In the genomic region with DNA sequence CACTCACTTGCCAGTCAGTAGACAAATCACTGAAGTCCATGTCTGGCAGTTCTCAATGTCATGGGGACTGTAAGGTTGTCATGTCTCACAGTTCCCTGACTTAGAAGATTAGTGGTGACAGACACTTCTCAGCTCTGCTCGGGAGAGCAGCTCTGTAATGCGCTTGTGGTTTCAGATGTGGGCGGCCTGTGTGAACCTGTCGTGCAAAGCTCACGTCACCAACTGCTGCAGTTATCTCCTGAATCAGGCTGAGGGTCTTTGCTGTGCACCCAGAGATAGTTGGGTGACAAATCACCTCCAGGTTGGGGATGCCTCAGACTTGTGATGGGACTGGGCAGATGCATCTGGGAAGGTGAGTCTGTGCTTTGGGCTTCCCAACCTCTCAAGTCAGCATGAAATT, we compare ENCODE assay signal across 10 cellular contexts. TPM values are rescaled to one million over a fixed set of nuclear protein-coding genes. Genes with fewer than 3 reads are reported as not detected.
DNase-seq lines count a peak whose midpoint lies in the region; ATAC-seq and TF ChIP-seq lines count a peak whose summit lies in the region.
"Had no signal": no experiment of that assay in that cellular context is flagged by ENCODE, and none has a peak within 500 bp of the region (broad histone marks: within the 10 kb centered on the region; RNA-seq: fewer than 3 reads in every experiment).

A gene with protein sequence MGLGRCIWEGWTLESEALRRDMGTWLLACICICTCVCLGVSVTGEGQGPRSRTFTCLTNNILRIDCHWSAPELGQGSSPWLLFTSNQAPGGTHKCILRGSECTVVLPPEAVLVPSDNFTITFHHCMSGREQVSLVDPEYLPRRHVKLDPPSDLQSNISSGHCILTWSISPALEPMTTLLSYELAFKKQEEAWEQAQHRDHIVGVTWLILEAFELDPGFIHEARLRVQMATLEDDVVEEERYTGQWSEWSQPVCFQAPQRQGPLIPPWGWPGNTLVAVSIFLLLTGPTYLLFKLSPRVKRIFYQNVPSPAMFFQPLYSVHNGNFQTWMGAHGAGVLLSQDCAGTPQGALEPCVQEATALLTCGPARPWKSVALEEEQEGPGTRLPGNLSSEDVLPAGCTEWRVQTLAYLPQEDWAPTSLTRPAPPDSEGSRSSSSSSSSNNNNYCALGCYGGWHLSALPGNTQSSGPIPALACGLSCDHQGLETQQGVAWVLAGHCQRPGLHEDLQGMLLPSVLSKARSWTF (plus strand): TSS at position 261 of the 400 bp plus-strand sequence. CDS start 64 bp downstream, at position 325.

- ATAC-seq in GM21423 (IDR thresholded peaks at IDR 0.05; ENCODE audit: unreplicated experiment): peak; percentile 79
- ATAC-seq in activated naive CD4-positive, alpha-beta T cell treated with anti-CD3 and anti-CD28 coated beads, Interleukin-2, amount 50 U/mL, for 72 hours: peak; percentile 87 to 90
- ATAC-seq in stimulated activated memory B cell treated with anti-CD40 and anti-IgM and Interleukin-4, amounts not matched to agents 10 μg/mL and 1 μg/mL and 100 μg/mL, for 72 hours: peak; percentile 57
- ATAC-seq: left lobe of liver had no signal

- H3K9me3 ChIP-seq in SK-N-SH: no peaks in the 10 kb centered on the region
- H3K9me3 ChIP-seq: ascending aorta had no signal

- H3F3A ChIP-seq in SK-N-SH (replicated peaks; ENCODE audit: insufficient read depth): no peaks in the 10 kb centered on the region

- no peak within 1 kb of the TSS for H2AFZ ChIP-seq in SK-N-SH (ENCODE audit: low read depth)

- no peaks in the 10 kb centered on the region for H3K9me2 ChIP-seq in SK-N-SH

- no peak within 1 kb of the TSS for H3K9ac ChIP-seq in SK-N-SH

- DNase-seq in HL-60 (ENCODE audit: low read depth in 1 of 2, low spot score in 1 of 2) (peak in 1 of 2 experiments; percentile 46), mesothelial cell of epicardium (ENCODE audit: low spot score in 2 of 2, unreplicated experiment in 2 of 2) (no peak), SK-N-SH (no peak), 8988T (no peak), SW 1271 (lab: John Stamatoyannopoulos, UW) (no peak)
- peak in 1 of 2 donors; percentile 14 for DNase-seq in activated naive CD4-positive, alpha-beta T cell treated with anti-CD3 and anti-CD28 coated beads, Interleukin-2, amount 50 U/mL, for 72 hours (ENCODE audit: low spot score in 2 of 2)

- H3K4me3 ChIP-seq in HL-60 (replicated peaks; ENCODE audit: insufficient read depth, low read length) (no peak within 1 kb of the TSS), SK-N-SH (ENCODE audit: low read depth in 2 of 2, low read length in 1 of 2) (no peak within 1 kb of the TSS)
- H3K4me3 ChIP-seq: ascending aorta had no signal

- no peak within 1 kb of the TSS for H3K4me2 ChIP-seq in SK-N-SH

- POLR2A ChIA-PET in SK-N-SH (lab: Yijun Ruan, JAX): no interaction called here

- no peaks in the 10 kb centered on the region for H3K36me3 Mint-ChIP-seq in activated naive CD4-positive, alpha-beta T cell treated with anti-CD3 and anti-CD28 coated beads, Interleukin-2, amount 50 U/mL, for 72 hours
- H3K36me3 Mint-ChIP-seq in stimulated activated memory B cell treated with anti-CD40 and anti-IgM and Interleukin-4, amounts not matched to agents 10 μg/mL and 1 μg/mL and 100 μg/mL, for 72 hours: no peaks in the 10 kb centered on the region
- H3K36me3 Mint-ChIP-seq in mesothelial cell of epicardium: no peaks in the 10 kb centered on the region

- H3K27me3 ChIP-seq in HL-60 (ENCODE audit: insufficient read depth, poor library complexity, severe bottlenecking) (no peaks in the 10 kb centered on the region), SK-N-SH (ENCODE audit: insufficient read depth) (no peaks in the 10 kb centered on the region; the same call in 1 of the 2 replicates)
- H3K27me3 ChIP-seq: ascending aorta had no signal

- no peaks in the 10 kb centered on the region for H4K20me1 ChIP-seq in SK-N-SH (ENCODE audit: insufficient read depth)

- no peak within 1 kb of the TSS for H3K4me3 Mint-ChIP-seq in stimulated activated memory B cell treated with anti-CD40 and anti-IgM and Interleukin-4, amounts not matched to agents 10 μg/mL and 1 μg/mL and 100 μg/mL, for 72 hours
- H3K4me3 Mint-ChIP-seq in mesothelial cell of epicardium: no peak within 1 kb of the TSS

- peak within 1 kb of the TSS in 1 of 2 donors; percentile 83 for H3K27ac Mint-ChIP-seq in activated naive CD4-positive, alpha-beta T cell treated with anti-CD3 and anti-CD28 coated beads, Interleukin-2, amount 50 U/mL, for 72 hours
- H3K27ac Mint-ChIP-seq in stimulated activated memory B cell treated with anti-CD40 and anti-IgM and Interleukin-4, amounts not matched to agents 10 μg/mL and 1 μg/mL and 100 μg/mL, for 72 hours: no peak within 1 kb of the TSS
- no peak within 1 kb of the TSS for H3K27ac Mint-ChIP-seq in mesothelial cell of epicardium

- no peak for TF ChIP-seq EP300 in SK-N-SH (IDR thresholded peaks at IDR 0.05; ENCODE audit: borderline replicate concordance in 1 of 2, low read depth in 1 of 2, low read length in 1 of 2)

- peaks cover 0 to 13% of the 10 kb centered on the region in 2 experiments; a peak in 1 of 4 replicates for H3K4me1 ChIP-seq in SK-N-SH (ENCODE audit: control insufficient read depth in 1 of 2, insufficient read depth in 2 of 2, low read depth in 1 of 2, low read length in 1 of 2)
- H3K4me1 ChIP-seq: ascending aorta had no signal

- TF ChIP-seq CTCF in HL-60 (IDR thresholded peaks at IDR 0.05; ENCODE audit: insufficient read depth, low read length) (no peak), mesothelial cell of epicardium (IDR thresholded peaks at IDR 0.05; ENCODE audit: unreplicated experiment) (no peak), SK-N-SH (IDR thresholded peaks at IDR 0.05) (no peak)

- no peak for TF ChIP-seq RAD21 in SK-N-SH (IDR thresholded peaks at IDR 0.05; ENCODE audit: low read length)

- H3K4me1 Mint-ChIP-seq in stimulated activated memory B cell treated with anti-CD40 and anti-IgM and Interleukin-4, amounts not matched to agents 10 μg/mL and 1 μg/mL and 100 μg/mL, for 72 hours: no peaks in the 10 kb centered on the region
- H3K4me1 Mint-ChIP-seq in mesothelial cell of epicardium: no peaks in the 10 kb centered on the region

- WGBS in SK-N-SH (ENCODE audit: low lambda C conversion rate): 14% methylated on average over 5 of the region's 5 CpGs

- no peaks in the 10 kb centered on the region for H3K79me2 ChIP-seq in SK-N-SH (ENCODE audit: insufficient read depth)

- CTCF ChIA-PET in SK-N-SH (lab: Yijun Ruan, JAX): no interaction called here

- no peaks in the 10 kb centered on the region for H3K36me3 ChIP-seq in SK-N-SH (replicated peaks in 1 of 2; ENCODE audit: control insufficient read depth in 1 of 2, insufficient read depth in 2 of 2, low read length in 1 of 2)
- H3K36me3 ChIP-seq: ascending aorta had no signal

- H3K27ac ChIP-seq in HL-60 (replicated peaks) (peak within 1 kb of the TSS; percentile 16; the same call in 1 of the 2 replicates), SK-N-SH (ENCODE audit: low read depth in 2 of 2, low read length in 1 of 2) (no peak within 1 kb of the TSS)
- H3K27ac ChIP-seq: ascending aorta had no signal

- no peaks in the 10 kb centered on the region for H3K9me3 Mint-ChIP-seq in activated naive CD4-positive, alpha-beta T cell treated with anti-CD3 and anti-CD28 coated beads, Interleukin-2, amount 50 U/mL, for 72 hours
- H3K9me3 Mint-ChIP-seq in stimulated activated memory B cell treated with anti-CD40 and anti-IgM and Interleukin-4, amounts not matched to agents 10 μg/mL and 1 μg/mL and 100 μg/mL, for 72 hours: no peaks in the 10 kb centered on the region
- peaks cover 20% of the 10 kb centered on the region for H3K9me3 Mint-ChIP-seq in mesothelial cell of epicardium

- H3K27me3 Mint-ChIP-seq in stimulated activated memory B cell treated with anti-CD40 and anti-IgM and Interleukin-4, amounts not matched to agents 10 μg/mL and 1 μg/mL and 100 μg/mL, for 72 hours: peaks cover 1% of the 10 kb centered on the region
- H3K27me3 Mint-ChIP-seq in mesothelial cell of epicardium (ENCODE audit: low read depth): no peaks in the 10 kb centered on the region

TF ChIP-seq in SK-N-SH, 30 proteins besides CTCF, POLR2A, EP300 and RAD21:
- no peak for TF ChIP-seq SMC3 (IDR thresholded peaks at IDR 0.05; ENCODE audit: low read depth, low read length)

RNA-seq across cellular contexts. Expression of the gene that starts here (rescaled TPM):
- 1 to 10 TPM; 2.1 to 5.8 TPM for total RNA-seq in activated naive CD4-positive, alpha-beta T cell treated with anti-CD3 and anti-CD28 coated beads, Interleukin-2, amount 50 U/mL, for 72 hours
- 0.16 TPM in 2 of 3 replicates, not detected in the other for total RNA-seq in mesothelial cell of epicardium
- polyA plus RNA-seq in SK-N-SH (2012; rRNA removed): 0.03 and 0.06 TPM in 2 replicates
- 0.03 TPM in 2 replicates for polyA plus RNA-seq in SK-N-SH (2012; cell fraction: cytosol; rRNA removed)
- polyA plus RNA-seq in SK-N-SH (2012; cell fraction: nucleus; rRNA removed): 0.27 and 0.39 TPM in 2 replicates
- total RNA-seq: ascending aorta, left lobe of liver had no signal
